24 cellular contexts compared by ENCODE assay signal in the genomic region with DNA sequence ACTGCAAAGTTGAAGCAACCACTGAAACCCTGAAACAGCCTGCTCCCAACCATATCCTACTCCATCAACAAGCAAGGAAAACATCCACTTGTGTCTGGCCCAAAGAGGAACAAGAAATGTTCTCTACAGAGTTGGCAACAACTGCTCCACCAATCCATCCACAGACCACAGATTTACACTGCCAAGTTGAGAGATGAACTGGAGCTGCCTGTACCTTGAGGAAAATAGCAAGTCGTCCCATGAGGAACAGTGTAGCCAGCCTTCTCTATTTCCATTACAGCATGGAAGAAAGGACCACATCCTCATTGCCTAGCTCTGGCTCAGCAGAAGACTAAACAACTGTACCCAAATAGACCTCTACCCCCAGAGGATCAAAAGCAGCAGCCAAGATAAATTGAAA.
"Had no signal": no experiment of that assay in that cellular context is flagged by ENCODE, and none has a peak within 500 bp of the region (broad histone marks: within the 10 kb centered on the region; RNA-seq: fewer than 3 reads in every experiment).

No MANE protein-coding gene starts in this region.

- ATAC-seq: activated CD8-positive, alpha-beta memory T cell treated with anti-CD3 and anti-CD28 coated beads, Interleukin-2, amount 10 ng/mL, durations not matched to agents 7 days and 5 days; activated CD8-positive, alpha-beta T cell treated with anti-CD3 and anti-CD28 coated beads, Interleukin-2, amount 10 ng/mL, durations not matched to agents 7 days and 5 days; activated naive CD4-positive, alpha-beta T cell treated with anti-CD3 and anti-CD28 coated beads, Interleukin-2, amount 50 U/mL, for 72 hours; left cardiac atrium; naive thymus-derived CD4-positive, alpha-beta T cell; pancreas; psoas muscle; stimulated activated naive B cell treated with anti-CD40 and anti-IgM and Interleukin-4, amounts not matched to agents 10 μg/mL and 1 μg/mL and 100 μg/mL, for 72 hours had no signal

- H3K36me3 ChIP-seq: esophagus muscularis mucosa, pancreas, stomach, tibial nerve had no signal

- H3K4me3 ChIP-seq: esophagus muscularis mucosa, pancreas, psoas muscle, stomach, tibial nerve had no signal

- H3K4me1 ChIP-seq: esophagus muscularis mucosa, pancreas, psoas muscle, stomach, tibial nerve had no signal

- H3K27ac ChIP-seq: esophagus muscularis mucosa, pancreas, psoas muscle, stomach, tibial nerve had no signal

- H3K9me3 ChIP-seq: esophagus muscularis mucosa, pancreas, psoas muscle, stomach, tibial nerve had no signal

- DNase-seq: activated B cell treated with CpG ODN at 0.5 μM for 24 hours; activated CD4-positive, alpha-beta T cell treated with anti-CD3 and anti-CD28 coated beads, Interleukin-2, amount 50 U/mL, for 1 hour; activated CD8-positive, alpha-beta memory T cell treated with anti-CD3 and anti-CD28 coated beads, Interleukin-2, amount 10 ng/mL, durations not matched to agents 7 days and 5 days; activated CD8-positive, alpha-beta T cell treated with anti-CD3 and anti-CD28 coated beads, Interleukin-2, amount 10 ng/mL, durations not matched to agents 7 days and 5 days; activated naive CD4-positive, alpha-beta T cell; activated T-cell treated with anti-CD3 and anti-CD28 coated beads, Interleukin-2, amount 50 U/mL, for 48 hours; anterior cingulate cortex; caudate nucleus; dermis blood vessel endothelial cell; effector CD4-positive, alpha-beta T cell; head of caudate nucleus; hippocampal formation; left cardiac atrium; naive thymus-derived CD4-positive, alpha-beta T cell; pancreas; psoas muscle; stimulated activated CD4-positive, alpha-beta T cell treated with anti-CD3 and anti-CD28 coated beads, Interleukin-15, amount 100 ng/mL, for 24 hours; stimulated activated CD4-positive, alpha-beta T cell treated with anti-CD3 and anti-CD28 coated beads, Interleukin-2, amount 100 ng/mL, for 24 hours; stimulated activated naive B cell treated with anti-CD40 and anti-IgM and Interleukin-4, amounts not matched to agents 10 μg/mL and 1 μg/mL and 100 μg/mL, for 72 hours; stomach; T-helper 1 cell had no signal

- H3K27me3 ChIP-seq: esophagus muscularis mucosa, pancreas, stomach, tibial nerve had no signal
